Comparison of ENCODE assay signal across 20 cellular contexts in the genomic region with DNA sequence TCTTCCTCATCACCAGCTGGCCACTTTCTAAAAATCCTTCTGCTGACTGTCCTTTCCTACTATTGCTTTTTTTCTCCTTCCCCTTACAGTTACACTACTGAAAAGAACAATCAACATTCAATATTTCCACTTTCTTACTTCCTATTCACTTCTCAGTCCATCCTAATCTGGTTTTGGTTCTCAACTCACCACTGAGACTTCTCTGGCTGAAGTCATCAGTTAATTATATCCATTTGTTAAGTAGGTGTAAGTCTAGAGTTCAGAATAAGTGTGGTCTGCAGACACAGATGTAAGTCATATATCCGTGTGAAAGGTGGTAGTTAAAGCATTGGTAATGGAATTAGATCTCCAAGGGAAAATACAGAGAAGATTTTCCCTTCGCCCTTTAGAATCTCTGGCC. TPM values are rescaled to one million over a fixed set of nuclear protein-coding genes. Genes with fewer than 3 reads are reported as not detected.
DNase-seq lines count a peak whose midpoint lies in the region; ATAC-seq, FAIRE-seq and TF ChIP-seq lines count a peak whose summit lies in the region.
"Had no signal": no experiment of that assay in that cellular context is flagged by ENCODE, and none has a peak within 500 bp of the region (broad histone marks: within the 10 kb centered on the region; RNA-seq: fewer than 3 reads in every experiment).

No MANE protein-coding gene starts in this region.

- FAIRE-seq in H54 (lab: Jason Lieb, UNC): no peak
- FAIRE-seq: D721Med, HepG2 had no signal

- intact Hi-C loops in left ventricle myocardium superior (cut with micrococcal nuclease): no loop called here

- peak; percentile 59 for DNase-seq in GM10266 (ENCODE audit: extremely low spot score)
- DNase-seq in left ventricle myocardium superior: no peak
- no peak for DNase-seq in H54 (ENCODE audit: insufficient read length, low spot score)
- DNase-seq in activated CD4-positive, alpha-beta T cell treated with anti-CD3 and anti-CD28 coated beads, Interleukin-2, amount 50 U/mL, for 48 hours: no peak
- DNase-seq: AML-193, KG1, MV-4-11, NCI-H187, NCI-H226, NCI-H524, PC-3, SJCRH30, T-helper 17 cell had no signal

- no peak for TF ChIP-seq POLR2A in H54 (IDR thresholded peaks at IDR 0.05; ENCODE audit: low read depth, low read length)

- TF ChIP-seq CTCF in GM10266 (IDR thresholded peaks at IDR 0.05; ENCODE audit: control insufficient read depth, insufficient read depth, low read depth, missing control alignments): no peak

- ATAC-seq in GM18498 (IDR thresholded peaks at IDR 0.05; ENCODE audit: unreplicated experiment) (peak; percentile 58), GM21390 (IDR thresholded peaks at IDR 0.05; ENCODE audit: unreplicated experiment) (peak; percentile 73), left ventricle myocardium superior (peak; percentile 66), HG03521 (IDR thresholded peaks at IDR 0.05; ENCODE audit: unreplicated experiment) (no peak)
- ATAC-seq: GM23338, HCT116, HepG2, T-helper 17 cell had no signal

RNA-seq across cellular contexts. Expression of a gene that starts 21.4 kb away (rescaled TPM):
- 277 TPM for total RNA-seq in left ventricle myocardium superior

RNA-seq across cellular contexts. Expression of a gene that starts 35.7 kb away (rescaled TPM):
- 145 TPM for total RNA-seq in left ventricle myocardium superior

RNA-seq across cellular contexts. Expression of a gene that starts 36.2 kb away (rescaled TPM):
- total RNA-seq in left ventricle myocardium superior: 20.0 TPM
- total RNA-seq: PC-3, T-helper 17 cell had no signal

RNA-seq across cellular contexts. Expression of a gene that starts 58.3 kb away (rescaled TPM):
- 96.2 TPM for total RNA-seq in left ventricle myocardium superior
